8 cellular contexts compared by ENCODE assay signal in genomic region chr19:15466851-15467733, GRCh38. TPM values are rescaled to one million over a fixed set of nuclear protein-coding genes. Genes with fewer than 3 reads are reported as not detected.
A peak's percentile ranks its signal among the peaks of the same experiment; 100 is the strongest.
DNase-seq lines count a peak whose midpoint lies in the region; ATAC-seq and TF ChIP-seq lines count a peak whose summit lies in the region.

No MANE protein-coding gene starts in this region.

- POLR2A ChIA-PET in PC-9 (lab: Charles Lee; ENCODE audit: unreplicated experiment) = interaction anchor here (0.6 to 0.8 kb wide), 2 partner anchors 12 to 87 kb away, joined by 3 to 17 read pairs; partner anchors contain the start of gene PGLYRP2

- no peaks in the 10 kb centered on the region for H3K9me2 ChIP-seq in PC-9 (ENCODE audit: insufficient read depth)

- H3K79me2 ChIP-seq in PC-9 (ENCODE audit: low read depth) = no peaks in the 10 kb centered on the region

- BruUV-seq in PC-9 (replicated peaks; lab: Mats Ljungman, UMichigan) = no TSS peak

- no peak overlapping the region for H3K27ac ChIP-seq in PC-9
- no peak overlapping the region for H3K27ac ChIP-seq in vagina
- no peak overlapping the region for H3K27ac ChIP-seq in lower lobe of right lung

- no peaks in the 10 kb centered on the region for H3K9me3 Mint-ChIP-seq in activated naive CD8-positive, alpha-beta T cell (ENCODE audit: low read depth)

- H3F3A ChIP-seq in PC-9 (ENCODE audit: insufficient read depth, low read depth) = peaks cover 14% of the 10 kb centered on the region; the same call in 1 of the 2 replicates

- peak overlapping the region; percentile 94 for H3K27ac Mint-ChIP-seq in activated naive CD8-positive, alpha-beta T cell

- peaks cover 61% of the 10 kb centered on the region for H3K4me1 Mint-ChIP-seq in activated naive CD8-positive, alpha-beta T cell (ENCODE audit: low read depth)

- intact Hi-C loops in PC-9 (cut with micrococcal nuclease; ENCODE audit: unreplicated experiment) (no loop called here), vagina (cut with DNase I) (no loop called here), lower lobe of right lung (cut with DNase I) (no loop called here)

- no peaks in the 10 kb centered on the region for H3K36me3 Mint-ChIP-seq in activated naive CD8-positive, alpha-beta T cell

- H3K36me3 ChIP-seq in PC-9 (ENCODE audit: low read depth) (no peaks in the 10 kb centered on the region), vagina (no peaks in the 10 kb centered on the region), lower lobe of right lung (no peaks in the 10 kb centered on the region)

- TF ChIP-seq CTCF in PC-9 (conservative IDR thresholded peaks at IDR 0.05) = no peak
- no peak for TF ChIP-seq CTCF in vagina (IDR thresholded peaks at IDR 0.05)
- TF ChIP-seq CTCF in lower lobe of right lung (IDR thresholded peaks at IDR 0.05) = no peak

- H3K4me1 ChIP-seq in PC-9 (replicated peaks; ENCODE audit: insufficient read depth) (peaks cover 9% of the 10 kb centered on the region; the same call in 1 of the 2 replicates), vagina (peaks cover 13% of the 10 kb centered on the region), lower lobe of right lung (peaks cover 22% of the 10 kb centered on the region)

- ATAC-seq in GM21367 (IDR thresholded peaks at IDR 0.05; ENCODE audit: unreplicated experiment) = no peak
- ATAC-seq in lower lobe of right lung = no peak

- H3K27me3 ChIP-seq in PC-9 (ENCODE audit: insufficient read depth, low read depth) (no peaks in the 10 kb centered on the region), vagina (no peaks in the 10 kb centered on the region), lower lobe of right lung (ENCODE audit: low read depth) (peaks cover 37% of the 10 kb centered on the region)

- DNase-seq in GM03348 (ENCODE audit: low spot score) (peak; percentile 43), HCEC 1CT (peak; percentile 86), PC-9 (peak in 1 of 2 experiments; percentile 80), vagina (ENCODE audit: extremely low spot score in 2 of 2) (no peak), lower lobe of right lung (no peak)
- DNase-seq in stimulated activated CD4-positive, alpha-beta T cell treated with anti-CD3 and anti-CD28 coated beads, Interleukin-4, amount 100 ng/mL, for 4 hours = peak; percentile 43 to 74

- CTCF ChIA-PET in PC-9 (lab: Charles Lee) = interaction anchor here (0.5 kb wide), 1 partner anchor 366 kb away, joined by 3 read pairs; no protein-coding TSS in a partner anchor

- no peaks in the 10 kb centered on the region for H4K20me1 ChIP-seq in PC-9 (ENCODE audit: insufficient read depth)

- H2AFZ ChIP-seq in PC-9 = no peak overlapping the region

- no peak overlapping the region for H3K4me3 ChIP-seq in PC-9
- H3K4me3 ChIP-seq in vagina = no peak overlapping the region
- no peak overlapping the region for H3K4me3 ChIP-seq in lower lobe of right lung

- 0 out of 2 replicates have a peak overlapping the region, but pooled peaks have one; percentile 1 for H3K4me2 ChIP-seq in PC-9

- no peak for TF ChIP-seq POLR2A in vagina (IDR thresholded peaks at IDR 0.05)

- no peaks in the 10 kb centered on the region for H3K27me3 Mint-ChIP-seq in activated naive CD8-positive, alpha-beta T cell

- H3K9me3 ChIP-seq in PC-9 (ENCODE audit: insufficient read depth, low read depth) (no peaks in the 10 kb centered on the region), vagina (no peaks in the 10 kb centered on the region), lower lobe of right lung (no peaks in the 10 kb centered on the region)

- peak overlapping the region; percentile 74 for H3K4me3 Mint-ChIP-seq in activated naive CD8-positive, alpha-beta T cell

RNA-seq across cellular contexts. Expression of gene RASAL3, which starts 2.7 kb away (rescaled TPM):
- total RNA-seq in PC-9 (2021) (not detected in 2 replicates), vagina (7.9 TPM), lower lobe of right lung (15.0 TPM)

RNA-seq across cellular contexts. Expression of gene PGLYRP2, which starts 12.2 kb away (rescaled TPM):
- not detected in 2 replicates for total RNA-seq in PC-9 (2021)
- total RNA-seq in vagina = not detected
- total RNA-seq in lower lobe of right lung = not detected

RNA-seq across cellular contexts. Expression of gene WIZ, which starts 17.3 kb away (rescaled TPM):
- total RNA-seq in PC-9 (2021) (27.3 and 31.6 TPM in 2 replicates), vagina (44.4 TPM), lower lobe of right lung (25.2 TPM)

RNA-seq across cellular contexts. Expression of gene CYP4F22, which starts 41.2 kb away (rescaled TPM):
- total RNA-seq in PC-9 (2021) (not detected in 2 replicates), vagina (12.3 TPM), lower lobe of right lung (0.24 TPM)

RNA-seq across cellular contexts. Expression of gene AKAP8L, which starts 48.3 kb away (rescaled TPM):
- total RNA-seq in PC-9 (2021) = 49.9 and 62.4 TPM in 2 replicates
- 127 TPM for total RNA-seq in vagina
- 94.2 TPM for total RNA-seq in lower lobe of right lung

Comparison
In these comparisons a context has a peak if more than half of its experiments do, and no peak if none do; other contexts are left out.
1. DNase-seq: peak in GM03348 (single experiment), HCEC 1CT (single experiment) and stimulated activated CD4-positive, alpha-beta T cell treated with anti-CD3 and anti-CD28 coated beads, Interleukin-4, amount 100 ng/mL, for 4 hours (2 of 2); none in vagina (0 of 2) and lower lobe of right lung (single experiment).